In genomic region chr7:49775065-49775948, GRCh38 we compare ENCODE assay signal across 11 cellular contexts. TPM values are rescaled to one million over a fixed set of nuclear protein-coding genes. Genes with fewer than 3 reads are reported as not detected.
A peak's percentile ranks its signal among the peaks of the same experiment; 100 is the strongest.
DNase-seq lines count a peak whose midpoint lies in the region; ATAC-seq and TF ChIP-seq lines count a peak whose summit lies in the region.
"Had no signal": no experiment of that assay in that cellular context is flagged by ENCODE, and none has a peak within 500 bp of the region (broad histone marks: within the 10 kb centered on the region; RNA-seq: fewer than 3 reads in every experiment).

No MANE protein-coding gene starts in this region.

- H3K27me3 Mint-ChIP-seq in activated naive CD8-positive, alpha-beta T cell treated with anti-CD3 and anti-CD28 coated beads for 36 hours: peaks cover 65% of the 10 kb centered on the region
- H3K27me3 Mint-ChIP-seq in activated naive CD8-positive, alpha-beta T cell treated with anti-CD3 and anti-CD28 coated beads, Interleukin-2, amount 50 U/mL, for 24 hours: peaks cover 60% of the 10 kb centered on the region
- H3K27me3 Mint-ChIP-seq in glutamatergic neuron (ENCODE audit: unreplicated experiment) (peaks cover 20% of the 10 kb centered on the region), neural crest cell (ENCODE audit: low read depth) (peaks cover 86% of the 10 kb centered on the region)

- peaks cover 2% of the 10 kb centered on the region for H3K4me1 Mint-ChIP-seq in activated naive CD8-positive, alpha-beta T cell treated with anti-CD3 and anti-CD28 coated beads for 36 hours
- H3K4me1 Mint-ChIP-seq in activated naive CD8-positive, alpha-beta T cell treated with anti-CD3 and anti-CD28 coated beads, Interleukin-2, amount 50 U/mL, for 24 hours: peaks cover 5% of the 10 kb centered on the region
- peaks cover 6% of the 10 kb centered on the region for H3K4me1 Mint-ChIP-seq in glutamatergic neuron (ENCODE audit: low read depth, unreplicated experiment)
- peaks cover 11% of the 10 kb centered on the region for H3K4me1 Mint-ChIP-seq in neural crest cell

- H3K4me1 ChIP-seq in urinary bladder (ENCODE audit: insufficient read depth): peaks cover 7% of the 10 kb centered on the region
- H3K4me1 ChIP-seq: BE2C had no signal

- H3K36me3 Mint-ChIP-seq in activated naive CD8-positive, alpha-beta T cell treated with anti-CD3 and anti-CD28 coated beads for 36 hours: no peaks in the 10 kb centered on the region
- H3K36me3 Mint-ChIP-seq in activated naive CD8-positive, alpha-beta T cell treated with anti-CD3 and anti-CD28 coated beads, Interleukin-2, amount 50 U/mL, for 24 hours (ENCODE audit: low read depth): no peaks in the 10 kb centered on the region
- H3K36me3 Mint-ChIP-seq in glutamatergic neuron (ENCODE audit: unreplicated experiment) (peaks cover 15% of the 10 kb centered on the region), neural crest cell (ENCODE audit: low read depth) (no peaks in the 10 kb centered on the region)
- H3K36me3 Mint-ChIP-seq: activated naive CD8-positive, alpha-beta T cell had no signal

- no peaks in the 10 kb centered on the region for H3K9me3 Mint-ChIP-seq in activated naive CD8-positive, alpha-beta T cell treated with anti-CD3 and anti-CD28 coated beads for 36 hours
- H3K9me3 Mint-ChIP-seq in activated naive CD8-positive, alpha-beta T cell treated with anti-CD3 and anti-CD28 coated beads, Interleukin-2, amount 50 U/mL, for 24 hours: no peaks in the 10 kb centered on the region
- H3K9me3 Mint-ChIP-seq in glutamatergic neuron (ENCODE audit: unreplicated experiment): peaks cover 6% of the 10 kb centered on the region
- no peaks in the 10 kb centered on the region for H3K9me3 Mint-ChIP-seq in neural crest cell

- CTCF ChIA-PET in RWPE1 (lab: Yijun Ruan, JAX): no interaction called here

- peak; percentile 8 for DNase-seq in activated naive CD8-positive, alpha-beta T cell treated with anti-CD3 and anti-CD28 coated beads for 36 hours
- DNase-seq in activated naive CD8-positive, alpha-beta T cell treated with anti-CD3 and anti-CD28 coated beads, Interleukin-2, amount 50 U/mL, for 24 hours: no peak
- DNase-seq in glutamatergic neuron (peak; percentile 57), neural crest cell (ENCODE audit: low read depth, low spot score) (peak; percentile 14), HK-2 (ENCODE audit: unreplicated experiment) (no peak), RWPE1 (ENCODE audit: low spot score) (no peak)
- DNase-seq: BE2C, NCI-H187 treated with DMSO at 0.1 percent for 48 hours had no signal

- no peak overlapping the region for H3K27ac ChIP-seq in urinary bladder (ENCODE audit: low read depth)
- no peak overlapping the region for H3K27ac ChIP-seq in RWPE1

- no peaks in the 10 kb centered on the region for H3K36me3 ChIP-seq in urinary bladder (ENCODE audit: insufficient read depth)
- H3K36me3 ChIP-seq: BE2C had no signal

- POLR2A ChIA-PET in RWPE1 (lab: Yijun Ruan, JAX; ENCODE audit: low non-redundant PET): no interaction called here

- H3K4me3 ChIP-seq in urinary bladder (ENCODE audit: low read depth, low read length): peak overlapping the region; percentile 36

- H3K4me3 Mint-ChIP-seq in activated naive CD8-positive, alpha-beta T cell treated with anti-CD3 and anti-CD28 coated beads for 36 hours: no peak overlapping the region
- no peak overlapping the region for H3K4me3 Mint-ChIP-seq in activated naive CD8-positive, alpha-beta T cell treated with anti-CD3 and anti-CD28 coated beads, Interleukin-2, amount 50 U/mL, for 24 hours
- H3K4me3 Mint-ChIP-seq in glutamatergic neuron (ENCODE audit: unreplicated experiment): peak overlapping the region; percentile 94
- H3K4me3 Mint-ChIP-seq in neural crest cell: peak overlapping the region; percentile 91
- H3K4me3 Mint-ChIP-seq: activated naive CD8-positive, alpha-beta T cell had no signal

- ATAC-seq in activated naive CD8-positive, alpha-beta T cell treated with anti-CD3 and anti-CD28 coated beads, Interleukin-2, amount 50 U/mL, for 24 hours: no peak
- ATAC-seq in GM18517 (IDR thresholded peaks at IDR 0.05; ENCODE audit: unreplicated experiment): no peak

- WGBS in urinary bladder: under 1% methylated on average over 106 of the region's 106 CpGs

- TF ChIP-seq CTCF in glutamatergic neuron (IDR thresholded peaks at IDR 0.05; ENCODE audit: partially characterized antibody, unreplicated experiment): no peak
- no peak for TF ChIP-seq CTCF in neural crest cell (conservative IDR thresholded peaks at IDR 0.05)
- no peak for TF ChIP-seq CTCF in RWPE1 (conservative IDR thresholded peaks at IDR 0.05; ENCODE audit: low read depth)

- H3K27ac Mint-ChIP-seq in activated naive CD8-positive, alpha-beta T cell treated with anti-CD3 and anti-CD28 coated beads for 36 hours: peak overlapping the region; percentile 28
- H3K27ac Mint-ChIP-seq in activated naive CD8-positive, alpha-beta T cell treated with anti-CD3 and anti-CD28 coated beads, Interleukin-2, amount 50 U/mL, for 24 hours: no peak overlapping the region
- H3K27ac Mint-ChIP-seq in glutamatergic neuron (ENCODE audit: unreplicated experiment): peak overlapping the region; percentile 43
- H3K27ac Mint-ChIP-seq in neural crest cell (ENCODE audit: unreplicated experiment): no peak overlapping the region
- H3K27ac Mint-ChIP-seq: activated naive CD8-positive, alpha-beta T cell had no signal

RNA-seq across cellular contexts. Expression of gene VWC2, which starts 1.9 kb away (rescaled TPM):
- not detected for total RNA-seq in activated naive CD8-positive, alpha-beta T cell treated with anti-CD3 and anti-CD28 coated beads for 36 hours
- total RNA-seq in glutamatergic neuron (ENCODE audit: unreplicated experiment) (1.2 TPM), neural crest cell (0.02 TPM in 1 of 2 replicates, not detected in the other), urinary bladder (0.11 TPM)
- 0.01 TPM for polyA plus RNA-seq in urinary bladder

Comparison
In these comparisons a context has a peak if more than half of its experiments do, and no peak if none do; other contexts are left out.
1. DNase-seq: peak in activated naive CD8-positive, alpha-beta T cell treated with anti-CD3 and anti-CD28 coated beads for 36 hours (single experiment), glutamatergic neuron (single experiment) and neural crest cell (single experiment); none in activated naive CD8-positive, alpha-beta T cell treated with anti-CD3 and anti-CD28 coated beads, Interleukin-2, amount 50 U/mL, for 24 hours (single experiment), HK-2 (single experiment) and RWPE1 (single experiment).
2. H3K27ac Mint-ChIP-seq: peak in activated naive CD8-positive, alpha-beta T cell treated with anti-CD3 and anti-CD28 coated beads for 36 hours (single experiment) and glutamatergic neuron (single experiment); none in activated naive CD8-positive, alpha-beta T cell treated with anti-CD3 and anti-CD28 coated beads, Interleukin-2, amount 50 U/mL, for 24 hours (single experiment) and neural crest cell (single experiment).
3. H3K4me3 Mint-ChIP-seq: peak in glutamatergic neuron (single experiment) and neural crest cell (single experiment); none in activated naive CD8-positive, alpha-beta T cell treated with anti-CD3 and anti-CD28 coated beads for 36 hours (single experiment) and activated naive CD8-positive, alpha-beta T cell treated with anti-CD3 and anti-CD28 coated beads, Interleukin-2, amount 50 U/mL, for 24 hours (single experiment).